Comparison of ENCODE assay signal across 1 cellular context in the genomic region with DNA sequence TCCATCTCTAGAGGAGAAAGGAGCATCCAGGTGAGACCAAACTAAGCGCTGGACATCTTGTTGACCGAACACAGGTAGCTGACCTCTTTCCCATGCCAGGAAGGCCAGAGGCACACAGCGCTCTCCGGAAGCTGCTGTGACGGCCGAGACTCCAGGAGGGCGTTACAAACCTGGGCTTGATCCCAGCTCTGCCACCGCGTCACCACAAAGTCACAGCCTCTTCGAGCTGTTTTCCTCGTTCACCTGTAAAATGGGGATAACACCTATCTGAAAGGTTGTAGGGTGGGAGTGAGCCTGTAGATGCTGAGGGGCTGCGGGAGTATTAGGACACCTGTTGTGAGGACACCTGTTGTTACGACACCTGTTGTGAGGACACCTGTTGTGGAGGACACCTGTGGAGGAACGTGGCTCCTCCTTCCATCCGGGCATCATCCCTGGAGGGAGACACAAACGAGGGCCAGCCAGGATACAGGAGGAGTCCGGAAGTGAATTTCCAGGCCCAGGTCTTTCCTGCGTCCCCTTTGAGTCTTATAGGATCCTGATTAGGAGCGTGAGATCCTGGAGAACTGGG.
TF ChIP-seq lines count a peak whose summit lies in the region.

No MANE protein-coding gene starts in this region.

TF ChIP-seq in K562, 482 proteins besides CTCF, POLR2A, EP300 and RAD21:
- TF ChIP-seq, protein P1, sequence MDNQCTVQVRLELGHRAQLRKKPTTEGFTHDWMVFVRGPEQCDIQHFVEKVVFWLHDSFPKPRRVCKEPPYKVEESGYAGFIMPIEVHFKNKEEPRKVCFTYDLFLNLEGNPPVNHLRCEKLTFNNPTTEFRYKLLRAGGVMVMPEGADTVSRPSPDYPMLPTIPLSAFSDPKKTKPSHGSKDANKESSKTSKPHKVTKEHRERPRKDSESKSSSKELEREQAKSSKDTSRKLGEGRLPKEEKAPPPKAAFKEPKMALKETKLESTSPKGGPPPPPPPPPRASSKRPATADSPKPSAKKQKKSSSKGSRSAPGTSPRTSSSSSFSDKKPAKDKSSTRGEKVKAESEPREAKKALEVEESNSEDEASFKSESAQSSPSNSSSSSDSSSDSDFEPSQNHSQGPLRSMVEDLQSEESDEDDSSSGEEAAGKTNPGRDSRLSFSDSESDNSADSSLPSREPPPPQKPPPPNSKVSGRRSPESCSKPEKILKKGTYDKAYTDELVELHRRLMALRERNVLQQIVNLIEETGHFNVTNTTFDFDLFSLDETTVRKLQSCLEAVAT (IDR thresholded peaks at IDR 0.05) = no peak
- 0 out of 2 replicates have a peak, but pooled peaks have one; percentile 30 for TF ChIP-seq ZEB2 (IDR thresholded peaks at IDR 0.05)
- TF ChIP-seq KHSRP (IDR thresholded peaks at IDR 0.05) = no peak
- TF ChIP-seq SRSF3 (IDR thresholded peaks at IDR 0.05; ENCODE audit: insufficient read depth, low read length) = no peak
- TF ChIP-seq, protein P2, sequence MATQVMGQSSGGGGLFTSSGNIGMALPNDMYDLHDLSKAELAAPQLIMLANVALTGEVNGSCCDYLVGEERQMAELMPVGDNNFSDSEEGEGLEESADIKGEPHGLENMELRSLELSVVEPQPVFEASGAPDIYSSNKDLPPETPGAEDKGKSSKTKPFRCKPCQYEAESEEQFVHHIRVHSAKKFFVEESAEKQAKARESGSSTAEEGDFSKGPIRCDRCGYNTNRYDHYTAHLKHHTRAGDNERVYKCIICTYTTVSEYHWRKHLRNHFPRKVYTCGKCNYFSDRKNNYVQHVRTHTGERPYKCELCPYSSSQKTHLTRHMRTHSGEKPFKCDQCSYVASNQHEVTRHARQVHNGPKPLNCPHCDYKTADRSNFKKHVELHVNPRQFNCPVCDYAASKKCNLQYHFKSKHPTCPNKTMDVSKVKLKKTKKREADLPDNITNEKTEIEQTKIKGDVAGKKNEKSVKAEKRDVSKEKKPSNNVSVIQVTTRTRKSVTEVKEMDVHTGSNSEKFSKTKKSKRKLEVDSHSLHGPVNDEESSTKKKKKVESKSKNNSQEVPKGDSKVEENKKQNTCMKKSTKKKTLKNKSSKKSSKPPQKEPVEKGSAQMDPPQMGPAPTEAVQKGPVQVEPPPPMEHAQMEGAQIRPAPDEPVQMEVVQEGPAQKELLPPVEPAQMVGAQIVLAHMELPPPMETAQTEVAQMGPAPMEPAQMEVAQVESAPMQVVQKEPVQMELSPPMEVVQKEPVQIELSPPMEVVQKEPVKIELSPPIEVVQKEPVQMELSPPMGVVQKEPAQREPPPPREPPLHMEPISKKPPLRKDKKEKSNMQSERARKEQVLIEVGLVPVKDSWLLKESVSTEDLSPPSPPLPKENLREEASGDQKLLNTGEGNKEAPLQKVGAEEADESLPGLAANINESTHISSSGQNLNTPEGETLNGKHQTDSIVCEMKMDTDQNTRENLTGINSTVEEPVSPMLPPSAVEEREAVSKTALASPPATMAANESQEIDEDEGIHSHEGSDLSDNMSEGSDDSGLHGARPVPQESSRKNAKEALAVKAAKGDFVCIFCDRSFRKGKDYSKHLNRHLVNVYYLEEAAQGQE (CRISPR knock-in tag; IDR thresholded peaks at IDR 0.05; ENCODE audit: low read depth) = no peak
- TF ChIP-seq NR3C1 (CRISPR knock-in tag; IDR thresholded peaks at IDR 0.05) = no peak
- TF ChIP-seq SIN3B (IDR thresholded peaks at IDR 0.05; ENCODE audit: low read depth) = no peak
- TF ChIP-seq, protein P3, sequence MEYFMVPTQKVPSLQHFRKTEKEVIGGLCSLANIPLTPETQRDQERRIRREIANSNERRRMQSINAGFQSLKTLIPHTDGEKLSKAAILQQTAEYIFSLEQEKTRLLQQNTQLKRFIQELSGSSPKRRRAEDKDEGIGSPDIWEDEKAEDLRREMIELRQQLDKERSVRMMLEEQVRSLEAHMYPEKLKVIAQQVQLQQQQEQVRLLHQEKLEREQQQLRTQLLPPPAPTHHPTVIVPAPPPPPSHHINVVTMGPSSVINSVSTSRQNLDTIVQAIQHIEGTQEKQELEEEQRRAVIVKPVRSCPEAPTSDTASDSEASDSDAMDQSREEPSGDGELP (CRISPR knock-in tag; IDR thresholded peaks at IDR 0.05; ENCODE audit: borderline replicate concordance) = no peak
- no peak for TF ChIP-seq POLR2AphosphoS5 (IDR thresholded peaks at IDR 0.05; ENCODE audit: control insufficient read depth, insufficient read depth, low read depth, low read length)
